2 cellular contexts compared by ENCODE assay signal in genomic region chr1:186835448-186835847, GRCh38.
TF ChIP-seq lines count a peak whose summit lies in the region.

No MANE protein-coding gene starts in this region.

TF ChIP-seq in A549, 52 proteins besides CTCF, POLR2A, EP300 and RAD21 (continued from another document):
- TF ChIP-seq, protein P1, sequence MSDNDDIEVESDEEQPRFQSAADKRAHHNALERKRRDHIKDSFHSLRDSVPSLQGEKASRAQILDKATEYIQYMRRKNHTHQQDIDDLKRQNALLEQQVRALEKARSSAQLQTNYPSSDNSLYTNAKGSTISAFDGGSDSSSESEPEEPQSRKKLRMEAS (IDR thresholded peaks at IDR 0.05) = no peak
- TF ChIP-seq MAFK (IDR thresholded peaks at IDR 0.05; ENCODE audit: partially characterized antibody) = peak; percentile 88

TF ChIP-seq in K562, 482 proteins besides CTCF, POLR2A, EP300 and RAD21 (continued from another document):
- TF ChIP-seq, protein P2, sequence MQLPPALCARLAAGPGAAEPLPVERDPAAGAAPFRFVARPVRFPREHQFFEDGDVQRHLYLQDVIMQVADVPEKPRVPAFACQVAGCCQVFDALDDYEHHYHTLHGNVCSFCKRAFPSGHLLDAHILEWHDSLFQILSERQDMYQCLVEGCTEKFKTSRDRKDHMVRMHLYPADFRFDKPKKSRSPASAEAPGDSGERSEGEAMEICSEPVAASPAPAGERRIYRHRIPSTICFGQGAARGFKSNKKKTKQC (CRISPR knock-in tag; IDR thresholded peaks at IDR 0.05) = no peak
- TF ChIP-seq CREB1 (IDR thresholded peaks at IDR 0.05) (no peak), CREB1 (CRISPR knock-in tag; IDR thresholded peaks at IDR 0.05) (no peak), POLR2B (IDR thresholded peaks at IDR 0.05; ENCODE audit: low read depth, partially characterized antibody) (no peak), MAFK (IDR thresholded peaks at IDR 0.05; ENCODE audit: low read length) (peak; percentile 82), JUN (IDR thresholded peaks at IDR 0.05; ENCODE audit: borderline replicate concordance, low read depth, low read length) (no peak), JUN (CRISPR knock-in tag; IDR thresholded peaks at IDR 0.05; ENCODE audit: borderline replicate concordance) (no peak), ZNF316 (IDR thresholded peaks at IDR 0.05) (peak; percentile 61), CBX3 (IDR thresholded peaks at IDR 0.05; ENCODE audit: borderline replicate concordance in 1 of 2, low read length in 2 of 2) (no peak)
